Comparison of ENCODE assay signal across 19 cellular contexts in the genomic region with DNA sequence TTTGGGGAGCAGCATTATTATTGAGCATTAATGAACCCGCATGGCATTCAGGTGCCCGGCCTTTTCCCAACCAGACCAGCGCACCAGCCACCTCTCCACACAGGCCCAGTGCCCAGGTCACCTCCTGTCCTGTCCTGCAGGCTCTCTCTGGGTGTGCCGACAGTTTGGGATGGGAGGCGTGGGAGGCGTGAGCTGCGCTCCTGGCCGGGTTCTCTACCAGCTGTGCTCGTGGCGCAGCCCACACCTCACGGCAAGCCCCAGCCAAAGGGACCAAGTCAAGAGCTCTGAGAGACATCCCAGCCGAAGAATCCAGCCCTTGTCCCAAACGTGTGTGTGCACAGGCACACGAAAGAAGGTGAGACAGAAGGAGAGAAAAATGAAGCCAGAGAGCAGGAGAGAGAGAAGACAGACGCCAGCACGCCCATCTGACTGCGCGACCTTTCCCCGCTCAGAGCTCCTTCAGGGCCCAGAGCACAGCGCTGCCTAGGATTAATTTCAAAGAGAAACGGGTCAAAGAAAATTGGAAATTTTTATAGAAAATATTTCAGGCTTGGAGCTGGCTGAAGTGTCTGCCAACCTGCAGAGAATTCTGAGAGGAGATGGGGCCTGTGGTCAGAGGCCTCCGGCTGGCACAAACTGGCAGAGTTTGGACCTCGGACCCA.
DNase-seq lines count a peak whose midpoint lies in the region; ATAC-seq and TF ChIP-seq lines count a peak whose summit lies in the region.
"Had no signal": no experiment of that assay in that cellular context is flagged by ENCODE, and none has a peak within 500 bp of the region (broad histone marks: within the 10 kb centered on the region; RNA-seq: fewer than 3 reads in every experiment).

No MANE protein-coding gene starts in this region.

- H2BK5ac ChIP-seq in H9 (ENCODE audit: insufficient read length, low read length) = no peak overlapping the region

- H3K27me3 Mint-ChIP-seq in H9 (ENCODE audit: low read depth) = no peaks in the 10 kb centered on the region; the same call in none of the 2 replicates
- peaks cover 28% of the 10 kb centered on the region for H3K27me3 Mint-ChIP-seq in progenitor cell of endocrine pancreas
- H3K27me3 Mint-ChIP-seq: activated naive CD8-positive, alpha-beta T cell; CD4-positive, alpha-beta T cell had no signal

- H4K91ac ChIP-seq in H9 (ENCODE audit: insufficient read length, low read depth, low read length) = no peak overlapping the region

- no peak overlapping the region for H3K9ac ChIP-seq in H9 (ENCODE audit: extremely low read depth, insufficient read length, low read length)
- peak overlapping the region; percentile 89 for H3K9ac ChIP-seq in skeletal muscle satellite cell (ENCODE audit: low read depth, low read length)

- DNase-seq in H9 (peak; percentile 28), Peyer's patch (peak in 2 of 3 donors; percentile 31 to 35), left lobe of liver (ENCODE audit: low spot score) (peak; percentile 36), NCI-H1092 (lab: John Stamatoyannopoulos, UW) (no peak), anterior cingulate cortex (lab: John Stamatoyannopoulos, UW) (no peak), progenitor cell of endocrine pancreas (ENCODE audit: low spot score, unreplicated experiment) (no peak)
- DNase-seq: activated T-cell treated with anti-CD3 and anti-CD28 coated beads, Interleukin-2, amount 50 U/mL, for 72 hours; cerebellar nuclear complex; foreskin keratinocyte; mesendoderm; MG63; naive B cell; NCI-H1436 treated with DMSO at 0.1 percent for 48 hours; NCI-H526 treated with DMSO at 0.1 percent for 48 hours; RPMI8226; substantia nigra had no signal

- H3K27me3 ChIP-seq in H9 (ENCODE audit: insufficient read depth, low read length) = no peaks in the 10 kb centered on the region
- H3K27me3 ChIP-seq in Peyer's patch = no peaks in the 10 kb centered on the region
- no peaks in the 10 kb centered on the region for H3K27me3 ChIP-seq in skeletal muscle satellite cell (ENCODE audit: control insufficient read depth, insufficient read depth, low read length)
- H3K27me3 ChIP-seq: foreskin keratinocyte, MG63 had no signal

- H3K36me3 Mint-ChIP-seq in H9 (ENCODE audit: insufficient read depth in 1 of 3, low read depth in 3 of 3) (no peaks in the 10 kb centered on the region), progenitor cell of endocrine pancreas (ENCODE audit: insufficient read depth) (no peaks in the 10 kb centered on the region)
- H3K36me3 Mint-ChIP-seq: activated naive CD8-positive, alpha-beta T cell; naive B cell had no signal

- H3K9me3 ChIP-seq in H9 (ENCODE audit: control insufficient read depth, low read depth, low read length) (no peaks in the 10 kb centered on the region), Peyer's patch (no peaks in the 10 kb centered on the region), skeletal muscle satellite cell (replicated peaks; ENCODE audit: low read length) (no peaks in the 10 kb centered on the region)
- H3K9me3 ChIP-seq: MG63 had no signal

- H3K4me2 ChIP-seq in H9 (ENCODE audit: insufficient read depth, insufficient read length, low read length) = no peak overlapping the region
- no peak overlapping the region for H3K4me2 ChIP-seq in skeletal muscle satellite cell (ENCODE audit: low read length)

- no peak overlapping the region for H2BK20ac ChIP-seq in H9 (ENCODE audit: low read depth, low read length, poor library complexity, severe bottlenecking)

- no peak overlapping the region for H3K27ac ChIP-seq in H9 (ENCODE audit: insufficient read length, low read depth, low read length)
- no peak overlapping the region for H3K27ac ChIP-seq in Peyer's patch
- H3K27ac ChIP-seq: foreskin keratinocyte had no signal

- no peak overlapping the region for H2BK120ac ChIP-seq in H9 (ENCODE audit: low read depth, low read length, poor library complexity, severe bottlenecking)

- no peak overlapping the region for H2AFZ ChIP-seq in H9 (ENCODE audit: low read length)

- H3K4me3 Mint-ChIP-seq in H9 (no peak overlapping the region), progenitor cell of endocrine pancreas (ENCODE audit: low read depth) (no peak overlapping the region)
- H3K4me3 Mint-ChIP-seq: activated naive CD8-positive, alpha-beta T cell; activated T-cell treated with anti-CD3 and anti-CD28 coated beads, Interleukin-2, amount 50 U/mL, for 72 hours; CD4-positive, alpha-beta T cell; naive B cell had no signal

- no peak for TF ChIP-seq POLR2A in Peyer's patch (IDR thresholded peaks at IDR 0.05)

- TF ChIP-seq CTCF in H9 (conservative IDR thresholded peaks at IDR 0.05) (no peak), Peyer's patch (IDR thresholded peaks at IDR 0.05) (no peak), progenitor cell of endocrine pancreas (IDR thresholded peaks at IDR 0.05; ENCODE audit: unreplicated experiment) (no peak)

- no peak overlapping the region for H4K5ac ChIP-seq in H9 (ENCODE audit: insufficient read length, low read depth, low read length)

- no peaks in the 10 kb centered on the region for H3K36me3 ChIP-seq in Peyer's patch
- peaks cover 20% of the 10 kb centered on the region for H3K36me3 ChIP-seq in skeletal muscle satellite cell (ENCODE audit: insufficient read depth, low read length)

- H4K8ac ChIP-seq in H9 (replicated peaks; ENCODE audit: insufficient read length, low read depth, low read length) = no peak overlapping the region

- H3K27ac Mint-ChIP-seq in H9 = peak overlapping the region in 1 of 3 experiments; percentile 44; a peak in 2 of 7 replicates
- no peak overlapping the region for H3K27ac Mint-ChIP-seq in progenitor cell of endocrine pancreas
- H3K27ac Mint-ChIP-seq: activated naive CD8-positive, alpha-beta T cell; activated T-cell treated with anti-CD3 and anti-CD28 coated beads, Interleukin-2, amount 50 U/mL, for 72 hours; CD4-positive, alpha-beta T cell; naive B cell had no signal

- no CpG with 5 or more reads among the region's 23 CpGs for WGBS in H9 (ENCODE audit: extremely low coverage, insufficient read length, low lambda C conversion rate)

- no peak overlapping the region for H3K18ac ChIP-seq in H9 (ENCODE audit: insufficient read length, low read depth, low read length)

- H3K23me2 ChIP-seq in H9 (ENCODE audit: insufficient read length, low read depth, low read length, poor library complexity, severe bottlenecking) = no peaks in the 10 kb centered on the region

- H2AK5ac ChIP-seq in H9 (ENCODE audit: insufficient read length, low read length) = no peak overlapping the region

- H3K79me2 ChIP-seq in H9 (ENCODE audit: insufficient read depth, low read length) = no peaks in the 10 kb centered on the region

- H3K4ac ChIP-seq in H9 (ENCODE audit: low read depth, low read length) = no peak overlapping the region

- no peak overlapping the region for H3K14ac ChIP-seq in H9 (ENCODE audit: insufficient read depth, low read length)

- no peaks in the 10 kb centered on the region for H3K4me1 ChIP-seq in H9 (ENCODE audit: insufficient read depth, low read length)
- H3K4me1 ChIP-seq in Peyer's patch = peaks cover 0 to 18% (median 0%) of the 10 kb centered on the region in 4 donors
- peaks cover 76% of the 10 kb centered on the region for H3K4me1 ChIP-seq in skeletal muscle satellite cell (ENCODE audit: control insufficient read depth, insufficient read depth, low read length)
- H3K4me1 ChIP-seq: foreskin keratinocyte had no signal

- no peaks in the 10 kb centered on the region for H3K9me3 Mint-ChIP-seq in H9
- no peaks in the 10 kb centered on the region for H3K9me3 Mint-ChIP-seq in progenitor cell of endocrine pancreas (ENCODE audit: low read depth)
- H3K9me3 Mint-ChIP-seq: activated T-cell treated with anti-CD3 and anti-CD28 coated beads, Interleukin-2, amount 50 U/mL, for 72 hours; CD4-positive, alpha-beta T cell had no signal

- no peaks in the 10 kb centered on the region for H3K79me1 ChIP-seq in H9 (ENCODE audit: insufficient read depth, low read depth, low read length, poor library complexity, severe bottlenecking)

- no peak overlapping the region for H3K56ac ChIP-seq in H9 (ENCODE audit: insufficient read length, low read depth, low read length)

- no peak for ATAC-seq in left lobe of liver
- ATAC-seq: activated T-cell treated with anti-CD3 and anti-CD28 coated beads, Interleukin-2, amount 50 U/mL, for 72 hours; foreskin keratinocyte had no signal

- no peak overlapping the region for H3K23ac ChIP-seq in H9 (ENCODE audit: insufficient read length, low read depth, low read length)

- no peak overlapping the region for H2BK15ac ChIP-seq in H9 (ENCODE audit: low read depth, low read length)

- H4K20me1 ChIP-seq in H9 (ENCODE audit: control insufficient read depth, insufficient read depth, insufficient read length) = no peaks in the 10 kb centered on the region

- H3K4me3 ChIP-seq in Peyer's patch = no peak overlapping the region
- no peak overlapping the region for H3K4me3 ChIP-seq in skeletal muscle satellite cell (ENCODE audit: low read length)
- H3K4me3 ChIP-seq: MG63 had no signal

- H2BK12ac ChIP-seq in H9 (ENCODE audit: insufficient read length, low read depth, low read length) = no peak overlapping the region

- H3T11ph ChIP-seq in H9 (ENCODE audit: low read length) = no peak overlapping the region

- H3K4me1 Mint-ChIP-seq in H9 = peaks cover 17 to 29% of the 10 kb centered on the region in 2 experiments
- H3K4me1 Mint-ChIP-seq in progenitor cell of endocrine pancreas (ENCODE audit: low read depth) = peaks cover 9% of the 10 kb centered on the region
- H3K4me1 Mint-ChIP-seq: naive B cell had no signal

Comparison
In these comparisons a context has a peak if more than half of its experiments do, and no peak if none do; other contexts are left out.
1. DNase-seq: peak in H9 (single experiment), Peyer's patch (2 of 3) and left lobe of liver (single experiment); none in NCI-H1092 (single experiment), anterior cingulate cortex (0 of 58) and progenitor cell of endocrine pancreas (single experiment).